ENCODE assay signal across 10 cellular contexts in the genomic region with DNA sequence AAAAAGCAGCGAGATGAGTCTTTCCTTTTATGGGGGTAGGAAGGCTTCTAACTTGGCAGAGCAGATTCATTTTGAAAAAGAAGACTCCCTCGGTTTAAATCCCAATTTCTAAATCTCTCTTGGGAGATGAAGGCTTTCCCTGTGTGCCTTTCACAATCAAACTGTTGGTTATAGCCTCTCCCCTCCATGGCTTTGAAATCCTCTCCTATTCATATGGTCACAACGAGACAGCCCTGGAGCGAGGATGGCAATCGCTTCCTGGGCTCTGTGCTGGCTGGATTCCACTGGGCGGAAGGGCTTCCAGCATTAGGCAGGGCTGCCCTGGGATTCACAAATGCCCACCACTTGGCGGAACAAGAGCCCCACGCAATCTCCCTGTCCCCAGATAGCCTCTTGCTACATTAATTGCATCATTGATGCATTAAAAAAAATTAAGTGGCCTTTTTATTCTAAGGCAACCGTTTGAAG. TPM values are rescaled to one million over a fixed set of nuclear protein-coding genes. Genes with fewer than 3 reads are reported as not detected.
DNase-seq lines count a peak whose midpoint lies in the region; ATAC-seq and TF ChIP-seq lines count a peak whose summit lies in the region.
"Had no signal": no experiment of that assay in that cellular context is flagged by ENCODE, and none has a peak within 500 bp of the region (broad histone marks: within the 10 kb centered on the region; RNA-seq: fewer than 3 reads in every experiment).

No MANE protein-coding gene starts in this region.

- peaks cover 10% of the 10 kb centered on the region for H3K4me1 Mint-ChIP-seq in endodermal cell

- TF ChIP-seq POLR2A in gastroesophageal sphincter (IDR thresholded peaks at IDR 0.05) (no peak), ovary (IDR thresholded peaks at IDR 0.05) (no peak)

- H3K36me3 ChIP-seq in WERI-Rb-1 (no peaks in the 10 kb centered on the region), gastroesophageal sphincter (no peaks in the 10 kb centered on the region), ovary (no peaks in the 10 kb centered on the region), endodermal cell (ENCODE audit: control insufficient read depth, insufficient read depth, low read length) (no peaks in the 10 kb centered on the region)

- no peak overlapping the region for H3K27ac Mint-ChIP-seq in endodermal cell

- H3K4me3 Mint-ChIP-seq in endodermal cell: no peak overlapping the region

- TF ChIP-seq EP300 in gastroesophageal sphincter (IDR thresholded peaks at IDR 0.05) (no peak), ovary (IDR thresholded peaks at IDR 0.05) (no peak)

- H3K36me3 Mint-ChIP-seq in endodermal cell (ENCODE audit: low read depth): no peaks in the 10 kb centered on the region

- DNase-seq in AG10803 (ENCODE audit: low read depth): no peak
- peak; percentile 68 for DNase-seq in WERI-Rb-1
- peak; percentile 40 to 68 (median 53) for DNase-seq in ovary
- DNase-seq in GM19240 (ENCODE audit: insufficient read length, low spot score): no peak
- DNase-seq in cerebellar nuclear complex (lab: John Stamatoyannopoulos, UW): no peak
- DNase-seq in endodermal cell: no peak
- DNase-seq: amniotic stem cell, NCI-H345 had no signal

- no peak overlapping the region for H3K9ac ChIP-seq in endodermal cell (ENCODE audit: extremely low read depth, low read length, poor library complexity, severe bottlenecking)

- H3K27me3 ChIP-seq in WERI-Rb-1 (ENCODE audit: insufficient read depth, low read depth, severe bottlenecking): no peaks in the 10 kb centered on the region
- H3K27me3 ChIP-seq in gastroesophageal sphincter: no peaks in the 10 kb centered on the region
- no peaks in the 10 kb centered on the region for H3K27me3 ChIP-seq in ovary
- no peaks in the 10 kb centered on the region for H3K27me3 ChIP-seq in endodermal cell (ENCODE audit: control insufficient read depth, insufficient read depth, low read length, poor library complexity, severe bottlenecking)

- peak overlapping the region; percentile 80 for H3K27ac ChIP-seq in WERI-Rb-1
- peak overlapping the region; percentile 78 to 92 (median 90) for H3K27ac ChIP-seq in gastroesophageal sphincter
- H3K27ac ChIP-seq in ovary: peak overlapping the region; percentile 2 to 60
- no peak overlapping the region for H3K27ac ChIP-seq in endodermal cell (ENCODE audit: low read depth, low read length)

- ATAC-seq in gastroesophageal sphincter: no peak
- ATAC-seq in HG02623 (IDR thresholded peaks at IDR 0.05; ENCODE audit: unreplicated experiment): no peak

- no peaks in the 10 kb centered on the region for H3K9me3 Mint-ChIP-seq in endodermal cell

- H3K9me3 ChIP-seq in WERI-Rb-1 (ENCODE audit: severe bottlenecking): no peaks in the 10 kb centered on the region
- no peaks in the 10 kb centered on the region for H3K9me3 ChIP-seq in gastroesophageal sphincter
- no peaks in the 10 kb centered on the region for H3K9me3 ChIP-seq in ovary
- no peaks in the 10 kb centered on the region for H3K9me3 ChIP-seq in endodermal cell (ENCODE audit: control insufficient read depth, low read length)

- H3K4me3 ChIP-seq in AG10803 (ENCODE audit: low read length) (peak overlapping the region; percentile 32), WERI-Rb-1 (ENCODE audit: low read depth, low read length) (peak overlapping the region; percentile 15), gastroesophageal sphincter (peak overlapping the region; percentile 65), ovary (peak overlapping the region; percentile 50), endodermal cell (ENCODE audit: low read length) (no peak overlapping the region)

- H3K27me3 Mint-ChIP-seq in endodermal cell (ENCODE audit: insufficient read depth): peaks cover 1% of the 10 kb centered on the region

- H3K4me1 ChIP-seq in gastroesophageal sphincter: peaks cover 5 to 70% (median 12%) of the 10 kb centered on the region in 3 donors
- H3K4me1 ChIP-seq in ovary (ENCODE audit: insufficient read depth): peaks cover 7% of the 10 kb centered on the region
- no peaks in the 10 kb centered on the region for H3K4me1 ChIP-seq in endodermal cell (ENCODE audit: control insufficient read depth, insufficient read depth, low read length)

- 11 to 13% methylated on average over 8 to 9 of the region's 9 CpGs for WGBS in gastroesophageal sphincter (ENCODE audit: low coverage in 1 of 2), 2 donors
- WGBS in ovary, 3 donors: 2 to 17% (median 6%) methylated on average over 9 of the region's 9 CpGs
- 61 to 66% methylated on average over 5 to 9 of the region's 9 CpGs for WGBS in endodermal cell (ENCODE audit: insufficient coverage in 1 of 2, insufficient read length in 1 of 2), 2 experiments

- TF ChIP-seq CTCF in AG10803 (conservative IDR thresholded peaks at IDR 0.05; ENCODE audit: low read length): no peak
- TF ChIP-seq CTCF in WERI-Rb-1 (IDR thresholded peaks at IDR 0.05; ENCODE audit: low read depth, low read length): 0 out of 2 replicates have a peak, but pooled peaks have one; percentile 5
- peak in 1 of 4 experiments; percentile 26 for TF ChIP-seq CTCF in gastroesophageal sphincter (IDR thresholded peaks at IDR 0.05)
- no peak for TF ChIP-seq CTCF in ovary (IDR thresholded peaks at IDR 0.05)
- no peak for TF ChIP-seq CTCF in endodermal cell (conservative IDR thresholded peaks at IDR 0.05)

- intact Hi-C loops in ovary (cut with DNase I): no loop called here

RNA-seq across cellular contexts. Expression of gene CAVIN2, which starts 1.6 kb away (rescaled TPM):
- 100 to 1,000 TPM in 3 of 4 donors, 10 to 100 TPM in 1; 72.8 to 192 (median 129) TPM for total RNA-seq in gastroesophageal sphincter
- total RNA-seq in ovary: 10 to 100 TPM; 34.0 to 67.6 (median 47.9) TPM
- polyA plus RNA-seq in ovary: 10 to 100 TPM; 39.0 to 40.3 TPM
- total RNA-seq in endodermal cell: not detected
- 0.14 TPM for polyA plus RNA-seq in endodermal cell (2013, experiment 1 of 2)
- 0.25 TPM for polyA plus RNA-seq in endodermal cell (2013, experiment 2 of 2)

Comparison
In these comparisons a context has a peak if more than half of its experiments do, and no peak if none do; other contexts are left out.
1. DNase-seq: peak in WERI-Rb-1 (single experiment) and ovary (5 of 5); none in AG10803 (single experiment), GM19240 (single experiment), cerebellar nuclear complex (0 of 2) and endodermal cell (single experiment).
2. RNA of gene CAVIN2, which starts 1.6 kb away (total RNA-seq): 72.8 to 192 TPM in gastroesophageal sphincter and 34.0 to 67.6 TPM in ovary; not detected in endodermal cell; every median in the first group is over 10 times any median in the second.